8 cellular contexts compared by ENCODE assay signal in genomic region chr5:91280942-91281269, GRCh38.
DNase-seq lines count a peak whose midpoint lies in the region; ATAC-seq, FAIRE-seq and TF ChIP-seq lines count a peak whose summit lies in the region.

No MANE protein-coding gene starts in this region.

- H3K36me3 Mint-ChIP-seq in neural progenitor cell = peaks cover under 1% of the 10 kb centered on the region

- H3K18ac ChIP-seq in IMR-90 (ENCODE audit: low read depth, low read length) = peak overlapping the region; percentile 98

- WGBS in IMR-90 (ENCODE audit: extremely low coverage in 2 of 2, insufficient read length in 1 of 2), 2 experiments = no CpG with 5 or more reads among the region's 6 CpGs

- in situ Hi-C loops in IMR-90 (cut with MboI; ENCODE audit: low sequenced_read_pairs) (no loop called here), GM13977 (cut with MboI; ENCODE audit: low pct_unique_long_range_greater_than_20kb, low sequenced_read_pairs, unreplicated experiment) (no loop called here)

- H3K27ac ChIP-seq in IMR-90 (ENCODE audit: insufficient read depth, low read length) = peak overlapping the region; percentile 98
- H3K27ac ChIP-seq in coronary artery = peak overlapping the region; percentile 76 to 93
- peak overlapping the region; percentile 22 for H3K27ac ChIP-seq in neural progenitor cell

- peak overlapping the region; percentile 71 for H3K56ac ChIP-seq in IMR-90 (ENCODE audit: extremely low read depth, insufficient read depth, low read length)

- H2AK5ac ChIP-seq in IMR-90 (ENCODE audit: low read depth, low read length) = peak overlapping the region; percentile 86; the same call in 1 of the 2 replicates

- H3K36me3 ChIP-seq in IMR-90 (ENCODE audit: control insufficient read depth, insufficient read depth, low read length) (no peaks in the 10 kb centered on the region), neural progenitor cell (no peaks in the 10 kb centered on the region)

- peak overlapping the region; percentile 75 for H3K23ac ChIP-seq in IMR-90 (ENCODE audit: low read depth, low read length)

- peak overlapping the region; percentile 63 for H2BK20ac ChIP-seq in IMR-90 (ENCODE audit: low read depth, low read length)

- peak overlapping the region; percentile 22 for H3K27ac Mint-ChIP-seq in neural progenitor cell

- H2AFZ ChIP-seq in IMR-90 (replicated peaks; ENCODE audit: low read length, poor library complexity) (peak overlapping the region; percentile 90), neural progenitor cell (replicated peaks) (peak overlapping the region; percentile 7)

- peak overlapping the region; percentile 92 for H3K4me2 ChIP-seq in IMR-90 (ENCODE audit: low read depth, low read length)
- peak overlapping the region; percentile 85 for H3K4me2 ChIP-seq in neural progenitor cell

- CTCF ChIA-PET in IMR-90 (lab: Yijun Ruan, JAX) = interaction anchor here (1.0 to 1.2 kb wide), 2 partner anchors 9 to 100 kb away, joined by 3 to 4 read pairs; no protein-coding TSS in a partner anchor

- peak overlapping the region; percentile 94 for H4K5ac ChIP-seq in IMR-90 (ENCODE audit: low read depth, low read length)

- H3K9me3 Mint-ChIP-seq in neural progenitor cell = peaks cover 10% of the 10 kb centered on the region

- TF ChIP-seq RAD21 in IMR-90 (IDR thresholded peaks at IDR 0.05; ENCODE audit: low read length) = no peak

- H3K4me1 ChIP-seq in IMR-90 (ENCODE audit: control insufficient read depth, insufficient read depth, low read length) (peaks cover 16% of the 10 kb centered on the region), neural progenitor cell (peaks cover 10% of the 10 kb centered on the region)

- H2BK15ac ChIP-seq in IMR-90 (ENCODE audit: low read depth, low read length) = peak overlapping the region; percentile 58; the same call in 2 of the 3 replicates

- peaks cover 15% of the 10 kb centered on the region for H3K27me3 Mint-ChIP-seq in neural progenitor cell (ENCODE audit: insufficient read depth, low read depth)

- no peaks in the 10 kb centered on the region for H3K79me1 ChIP-seq in IMR-90 (ENCODE audit: low read depth in 1 of 2, low read length in 2 of 2)

- no peak for TF ChIP-seq POLR2A in IMR-90 (IDR thresholded peaks at IDR 0.05; ENCODE audit: low read depth, low read length)

- peak overlapping the region; percentile 95 for H2BK120ac ChIP-seq in IMR-90 (ENCODE audit: low read depth, low read length)

- no TSS peak for BruUV-seq in IMR-90 (replicated peaks; lab: Mats Ljungman, UMichigan)

- POLR2A ChIA-PET in IMR-90 (lab: Charles Lee; ENCODE audit: unreplicated experiment) = interaction anchor here (1.2 kb wide), 2 partner anchors 33 to 103 kb away, joined by 4 to 5 read pairs; partner anchors contain the start of gene ARRDC3

- peak overlapping the region; percentile 99 for H2BK5ac ChIP-seq in IMR-90 (ENCODE audit: low read depth, low read length, poor library complexity, severe bottlenecking)

- dilution Hi-C loops in IMR-90 (cut with HindIII; ENCODE audit: low sequenced_read_pairs, unreplicated experiment) = no loop called here

- no peaks in the 10 kb centered on the region for H4K20me1 ChIP-seq in IMR-90 (ENCODE audit: insufficient read depth, low read length)
- no peaks in the 10 kb centered on the region for H4K20me1 ChIP-seq in neural progenitor cell (ENCODE audit: low read depth)

- H4K91ac ChIP-seq in IMR-90 (ENCODE audit: insufficient read depth, low read depth, low read length) = peak overlapping the region; percentile 86

- H2AK9ac ChIP-seq in IMR-90 (replicated peaks; ENCODE audit: low read depth, low read length, poor library complexity) = no peak overlapping the region

- FAIRE-seq in RCC 7860 (lab: Jason Lieb, UNC) = no peak

- H3K9ac ChIP-seq in IMR-90 (ENCODE audit: low read depth, low read length) (peak overlapping the region; percentile 88), neural progenitor cell (no peak overlapping the region)

- no peaks in the 10 kb centered on the region for H3K79me2 ChIP-seq in neural progenitor cell (ENCODE audit: low read depth)

- H3F3A ChIP-seq in neural progenitor cell (ENCODE audit: low read depth) = peaks cover 25% of the 10 kb centered on the region

- peak overlapping the region; percentile 74 to 86 for H4K8ac ChIP-seq in IMR-90 (ENCODE audit: low read depth in 2 of 2, low read length in 2 of 2)

- peak; percentile 2; the same call in 1 of the 2 replicates for ATAC-seq in IMR-90 (ENCODE audit: low read depth)

- intact Hi-C loops in IMR-90 (cut with micrococcal nuclease) = loop anchor here (1.0 to 10.0 kb wide), 4 partner anchors 100 to 346 kb away; no protein-coding TSS in a partner anchor

- no peaks in the 10 kb centered on the region for H3K27me3 ChIP-seq in IMR-90 (ENCODE audit: control insufficient read depth, insufficient read depth, low read length)
- peaks cover 13% of the 10 kb centered on the region for H3K27me3 ChIP-seq in neural progenitor cell

- peak overlapping the region; percentile 88 for H3K4ac ChIP-seq in IMR-90 (ENCODE audit: low read depth, low read length)

- H3K9me3 ChIP-seq in IMR-90 (ENCODE audit: control insufficient read depth, insufficient read depth, low read length) = no peaks in the 10 kb centered on the region
- no peaks in the 10 kb centered on the region for H3K9me3 ChIP-seq in neural progenitor cell (ENCODE audit: low read depth)

- DNase-seq in NCI-H524 treated with DMSO at 0.1 percent for 48 hours (lab: John Stamatoyannopoulos, UW) (peak; percentile 32), NCI-H524 (lab: John Stamatoyannopoulos, UW) (no peak), IMR-90 (no peak), coronary artery (ENCODE audit: low spot score) (no peak), neural progenitor cell (ENCODE audit: low spot score) (no peak), GM13977 (ENCODE audit: low spot score) (no peak), DMS153 treated with DMSO at 0.1 percent for 48 hours (lab: John Stamatoyannopoulos, UW; ENCODE audit: unreplicated experiment) (no peak), RCC 7860 (ENCODE audit: low spot score) (no peak)

- H3K4me1 Mint-ChIP-seq in neural progenitor cell = peaks cover 30% of the 10 kb centered on the region

- peak overlapping the region; percentile 48 for H3K4me3 ChIP-seq in IMR-90 (ENCODE audit: insufficient read depth, low read depth, low read length)
- H3K4me3 ChIP-seq in coronary artery = peak overlapping the region; percentile 79
- H3K4me3 ChIP-seq in neural progenitor cell = peak overlapping the region; percentile 50

- H3K14ac ChIP-seq in IMR-90 (replicated peaks; ENCODE audit: low read depth, low read length) = peak overlapping the region; percentile 69

- H3K4me3 Mint-ChIP-seq in neural progenitor cell = peak overlapping the region; percentile 88

- no peaks in the 10 kb centered on the region; the same call in 1 of the 2 replicates for H3K9me1 ChIP-seq in IMR-90 (ENCODE audit: insufficient read depth, low read length)

- TF ChIP-seq CTCF in IMR-90 (conservative IDR thresholded peaks at IDR 0.05; ENCODE audit: low read depth, low read length) (no peak), coronary artery (IDR thresholded peaks at IDR 0.05) (no peak), neural progenitor cell (IDR thresholded peaks at IDR 0.05) (no peak), GM13977 (IDR thresholded peaks at IDR 0.05; ENCODE audit: extremely low read depth, insufficient read depth, missing control alignments) (no peak)

TF ChIP-seq in IMR-90, 13 proteins besides CTCF, POLR2A, EP300 and RAD21:
- TF ChIP-seq RCOR1 (IDR thresholded peaks at IDR 0.05; ENCODE audit: insufficient replicate concordance, low read length) (no peak), RFX5 (IDR thresholded peaks at IDR 0.05; ENCODE audit: low read depth, low read length) (no peak), BHLHE40 (IDR thresholded peaks at IDR 0.05; ENCODE audit: low read depth, low read length) (no peak)
TF ChIP-seq in IMR-90: peak in this region for 0.

Comparison
In these comparisons a context has a peak if more than half of its experiments do, and no peak if none do; other contexts are left out.
1. H3K27ac ChIP-seq: peak in every context shown above with its lines; median percentile 98 in IMR-90; 84 in coronary artery; 22 in neural progenitor cell.